15 cellular contexts compared by ENCODE assay signal in genomic region chr7:67406941-67407340, GRCh38.
"Had no signal": no experiment of that assay in that cellular context is flagged by ENCODE, and none has a peak within 500 bp of the region (broad histone marks: within the 10 kb centered on the region; RNA-seq: fewer than 3 reads in every experiment).

No MANE protein-coding gene starts in this region.

- H3K4me3 Mint-ChIP-seq: activated naive CD4-positive, alpha-beta T cell treated with anti-CD3 and anti-CD28 coated beads for 36 hours; activated naive CD8-positive, alpha-beta T cell treated with anti-CD3 and anti-CD28 coated beads, Interleukin-2, amount 50 U/mL, for 24 hours; naive B cell; stimulated activated memory B cell treated with anti-CD40 and anti-IgM and Interleukin-4, amounts not matched to agents 10 μg/mL and 1 μg/mL and 100 μg/mL, for 72 hours had no signal

- DNase-seq: activated CD4-positive, alpha-beta T cell treated with anti-CD3 and anti-CD28 coated beads, Interleukin-2, amount 50 U/mL, for 48 hours; activated naive CD4-positive, alpha-beta T cell treated with anti-CD3 and anti-CD28 coated beads for 36 hours; activated naive CD8-positive, alpha-beta T cell treated with anti-CD3 and anti-CD28 coated beads, Interleukin-2, amount 50 U/mL, for 24 hours; aorta; hippocampal formation; naive B cell; pancreas; stimulated activated CD4-positive, alpha-beta T cell treated with anti-CD3 and anti-CD28 coated beads, Interleukin-2, amount 100 ng/mL, for 48 hours; T1000; tibial artery had no signal

- H3K9me3 ChIP-seq: esophagus muscularis mucosa, pancreas had no signal

- ATAC-seq: activated naive CD8-positive, alpha-beta T cell treated with anti-CD3 and anti-CD28 coated beads, Interleukin-2, amount 50 U/mL, for 24 hours; left lobe of liver; pancreas; stimulated activated memory B cell treated with anti-CD40 and anti-IgM and Interleukin-4, amounts not matched to agents 10 μg/mL and 1 μg/mL and 100 μg/mL, for 72 hours had no signal

- H3K4me3 ChIP-seq: esophagus muscularis mucosa, pancreas, tibial artery had no signal

- H3K27me3 Mint-ChIP-seq: activated naive CD8-positive, alpha-beta T cell treated with anti-CD3 and anti-CD28 coated beads, Interleukin-2, amount 50 U/mL, for 24 hours had no signal

- H3K4me1 Mint-ChIP-seq: activated naive CD8-positive, alpha-beta T cell treated with anti-CD3 and anti-CD28 coated beads, Interleukin-2, amount 50 U/mL, for 24 hours; naive B cell; stimulated activated memory B cell treated with anti-CD40 and anti-IgM and Interleukin-4, amounts not matched to agents 10 μg/mL and 1 μg/mL and 100 μg/mL, for 72 hours had no signal

- H3K27ac Mint-ChIP-seq: activated naive CD4-positive, alpha-beta T cell treated with anti-CD3 and anti-CD28 coated beads for 36 hours; activated naive CD8-positive, alpha-beta T cell treated with anti-CD3 and anti-CD28 coated beads, Interleukin-2, amount 50 U/mL, for 24 hours; activated T-helper 2 cell treated with anti-CD3 and anti-CD28 coated beads, Interferon-gamma antibody, Interleukin-2, Interleukin-4, amounts not matched to agents 10 μg/mL and 5 μg/mL and 100 μg/mL, durations not matched to agents 14 hours and 24 hours and 36 hours; naive B cell; stimulated activated memory B cell treated with anti-CD40 and anti-IgM and Interleukin-4, amounts not matched to agents 10 μg/mL and 1 μg/mL and 100 μg/mL, for 72 hours had no signal

- H3K36me3 Mint-ChIP-seq: naive B cell; stimulated activated memory B cell treated with anti-CD40 and anti-IgM and Interleukin-4, amounts not matched to agents 10 μg/mL and 1 μg/mL and 100 μg/mL, for 72 hours had no signal

- H3K27me3 ChIP-seq: esophagus muscularis mucosa, pancreas, tibial artery had no signal

- H3K4me1 ChIP-seq: pancreas, tibial artery had no signal

- H3K9me3 Mint-ChIP-seq: activated naive CD4-positive, alpha-beta T cell treated with anti-CD3 and anti-CD28 coated beads for 36 hours; activated T-helper 2 cell treated with anti-CD3 and anti-CD28 coated beads, Interferon-gamma antibody, Interleukin-2, Interleukin-4, amounts not matched to agents 10 μg/mL and 5 μg/mL and 100 μg/mL, durations not matched to agents 14 hours and 24 hours and 36 hours had no signal

- H3K36me3 ChIP-seq: esophagus muscularis mucosa, pancreas, tibial artery had no signal

- H3K27ac ChIP-seq: esophagus muscularis mucosa, pancreas, tibial artery, VCaP had no signal
